ENCODE assay signal across 16 cellular contexts in genomic region chr17:43723697-43724359, GRCh38. TPM values are rescaled to one million over a fixed set of nuclear protein-coding genes. Genes with fewer than 3 reads are reported as not detected.
A peak's percentile ranks its signal among the peaks of the same experiment; 100 is the strongest.
DNase-seq lines count a peak whose midpoint lies in the region; TF ChIP-seq lines count a peak whose summit lies in the region.
"Had no signal": no experiment of that assay in that cellular context is flagged by ENCODE, and none has a peak within 500 bp of the region (broad histone marks: within the 10 kb centered on the region; RNA-seq: fewer than 3 reads in every experiment).

No MANE protein-coding gene starts in this region.

- peaks cover 20% of the 10 kb centered on the region for H3K4me1 Mint-ChIP-seq in Caco-2 (ENCODE audit: low read depth, unreplicated experiment)

- no peak overlapping the region for H3K4me3 Mint-ChIP-seq in Caco-2 (ENCODE audit: unreplicated experiment)
- H3K4me3 Mint-ChIP-seq: activated CD4-positive, alpha-beta memory T cell treated with anti-CD3 and anti-CD28 coated beads, Interleukin-2, amount 10 ng/mL, durations not matched to agents 7 days and 5 days; activated naive CD8-positive, alpha-beta T cell treated with anti-CD3 and anti-CD28 coated beads, Interleukin-2, amount 10 ng/mL, durations not matched to agents 7 days and 5 days; GM23338; memory B cell had no signal

- BruUV-seq in Caco-2 (replicated peaks; lab: Mats Ljungman, UMichigan): no TSS peak

- TF ChIP-seq CTCF in osteoblast (IDR thresholded peaks at IDR 0.05; ENCODE audit: extremely low read depth, low read depth, low read length) (no peak), left ventricle myocardium inferior (IDR thresholded peaks at IDR 0.05; ENCODE audit: borderline replicate concordance) (no peak), tibial nerve (IDR thresholded peaks at IDR 0.05) (no peak), Caco-2 (IDR thresholded peaks at IDR 0.05; ENCODE audit: insufficient read depth in 1 of 2, low read depth in 1 of 2, low read length in 1 of 2, severe bottlenecking in 1 of 2, unreplicated experiment in 1 of 2) (no peak)

- H4K20me1 ChIP-seq in osteoblast (ENCODE audit: insufficient read depth, low read length): no peaks in the 10 kb centered on the region

- H3K27me3 ChIP-seq in osteoblast (ENCODE audit: insufficient read depth, low read length) (peaks cover 2% of the 10 kb centered on the region), left ventricle myocardium inferior (ENCODE audit: low read depth) (no peaks in the 10 kb centered on the region), tibial nerve (no peaks in the 10 kb centered on the region), Caco-2 (replicated peaks; ENCODE audit: control insufficient read depth, insufficient read depth, low read length) (no peaks in the 10 kb centered on the region)

- H3K79me2 ChIP-seq in osteoblast (ENCODE audit: insufficient read depth, low read length): no peaks in the 10 kb centered on the region

- no peak overlapping the region for H3K4me3 ChIP-seq in osteoblast (ENCODE audit: insufficient read depth, low read length)
- no peak overlapping the region for H3K4me3 ChIP-seq in left ventricle myocardium inferior
- H3K4me3 ChIP-seq in tibial nerve: no peak overlapping the region
- H3K4me3 ChIP-seq in Caco-2 (ENCODE audit: low read depth, low read length): no peak overlapping the region
- H3K4me3 ChIP-seq: GM23338, skin epidermis had no signal

- WGBS in tibial nerve, 2 donors: 52 to 64% methylated on average over 6 of the region's 6 CpGs

- H3K27ac ChIP-seq in osteoblast (ENCODE audit: low read depth, low read length) (no peak overlapping the region), left ventricle myocardium inferior (replicated peaks) (no peak overlapping the region), tibial nerve (no peak overlapping the region)
- H3K27ac ChIP-seq: skin epidermis had no signal

- intact Hi-C loops in left ventricle myocardium inferior (cut with micrococcal nuclease): no loop called here
- intact Hi-C loops in Caco-2 (cut with micrococcal nuclease; ENCODE audit: unreplicated experiment): no loop called here

- peak overlapping the region; percentile 9 for H3K4me2 ChIP-seq in osteoblast (ENCODE audit: insufficient read depth, low read length)
- H3K4me2 ChIP-seq: GM23338 had no signal

- H3K27ac Mint-ChIP-seq in Caco-2 (ENCODE audit: unreplicated experiment): no peak overlapping the region
- H3K27ac Mint-ChIP-seq: activated CD4-positive, alpha-beta memory T cell treated with anti-CD3 and anti-CD28 coated beads, Interleukin-2, amount 10 ng/mL, durations not matched to agents 7 days and 5 days; activated naive CD8-positive, alpha-beta T cell treated with anti-CD3 and anti-CD28 coated beads, Interleukin-2, amount 10 ng/mL, durations not matched to agents 7 days and 5 days; GM23338; memory B cell had no signal

- H3K36me3 Mint-ChIP-seq in Caco-2 (ENCODE audit: insufficient read depth, unreplicated experiment): peaks cover 7% of the 10 kb centered on the region
- H3K36me3 Mint-ChIP-seq: activated naive CD8-positive, alpha-beta T cell treated with anti-CD3 and anti-CD28 coated beads, Interleukin-2, amount 10 ng/mL, durations not matched to agents 7 days and 5 days; memory B cell had no signal

- no peak for TF ChIP-seq EP300 in tibial nerve (IDR thresholded peaks at IDR 0.05)

- H2AFZ ChIP-seq in osteoblast (ENCODE audit: low read length): no peak overlapping the region

- H3K27me3 Mint-ChIP-seq in Caco-2 (ENCODE audit: insufficient read depth, unreplicated experiment): no peaks in the 10 kb centered on the region
- H3K27me3 Mint-ChIP-seq: memory B cell had no signal

- CTCF ChIA-PET in Caco-2 (lab: Charles Lee): no interaction called here

- H3K36me3 ChIP-seq in osteoblast (ENCODE audit: insufficient read depth, low read length) (no peaks in the 10 kb centered on the region), left ventricle myocardium inferior (no peaks in the 10 kb centered on the region), tibial nerve (no peaks in the 10 kb centered on the region), Caco-2 (ENCODE audit: control insufficient read depth, insufficient read depth, low read length) (no peaks in the 10 kb centered on the region)

- DNase-seq in ELF-1 (ENCODE audit: low read depth, low spot score) (peak; percentile 42), OCI-M1 (lab: John Stamatoyannopoulos, UW) (peak; percentile 10), dedifferentiated amniotic fluid mesenchymal stem cell (ENCODE audit: extremely low spot score) (peak; percentile 57), osteoblast (ENCODE audit: insufficient read length, low spot score, missing footprints) (peak; percentile 88), left ventricle myocardium inferior (no peak), tibial nerve (ENCODE audit: low spot score in 2 of 2) (no peak), Caco-2 (no peak), SKM-1 treated with dmso at 0.1 percent for 144 hours (lab: John Stamatoyannopoulos, UW; ENCODE audit: unreplicated experiment) (no peak)
- DNase-seq: activated CD4-positive, alpha-beta memory T cell treated with anti-CD3 and anti-CD28 coated beads, Interleukin-2, amount 10 ng/mL, durations not matched to agents 7 days and 5 days; activated naive CD8-positive, alpha-beta T cell treated with anti-CD3 and anti-CD28 coated beads, Interleukin-2, amount 10 ng/mL, durations not matched to agents 7 days and 5 days; DMS79 treated with DMSO at 0.1 percent for 48 hours; NCI-H1930; SIG-M5 had no signal

- H3K9me3 ChIP-seq in osteoblast (ENCODE audit: low read depth, low read length) (no peaks in the 10 kb centered on the region), left ventricle myocardium inferior (replicated peaks) (no peaks in the 10 kb centered on the region), tibial nerve (no peaks in the 10 kb centered on the region), Caco-2 (no peaks in the 10 kb centered on the region)

- no peak for TF ChIP-seq POLR2A in tibial nerve (IDR thresholded peaks at IDR 0.05)

- H3K4me1 ChIP-seq in osteoblast (ENCODE audit: insufficient read depth, low read length) (peaks cover 21% of the 10 kb centered on the region), left ventricle myocardium inferior (peaks cover 9% of the 10 kb centered on the region), tibial nerve (peaks cover 0 to 8% (median 0%) of the 10 kb centered on the region in 4 donors), Caco-2 (no peaks in the 10 kb centered on the region)

- POLR2A ChIA-PET in Caco-2 (lab: Charles Lee): no interaction called here

- H3K9me3 Mint-ChIP-seq in Caco-2 (ENCODE audit: unreplicated experiment): no peaks in the 10 kb centered on the region
- H3K9me3 Mint-ChIP-seq: activated CD4-positive, alpha-beta memory T cell treated with anti-CD3 and anti-CD28 coated beads, Interleukin-2, amount 10 ng/mL, durations not matched to agents 7 days and 5 days; activated naive CD8-positive, alpha-beta T cell treated with anti-CD3 and anti-CD28 coated beads, Interleukin-2, amount 10 ng/mL, durations not matched to agents 7 days and 5 days; GM23338; memory B cell had no signal

RNA-seq across cellular contexts. Expression of gene SOST, which starts 34.8 kb away (rescaled TPM):
- not detected in 2 replicates for total RNA-seq in osteoblast
- 0.14 TPM for total RNA-seq in left ventricle myocardium inferior
- total RNA-seq in tibial nerve: not detected
- not detected in 2 replicates for total RNA-seq in Caco-2 (2022)
- total RNA-seq: activated CD4-positive, alpha-beta memory T cell treated with anti-CD3 and anti-CD28 coated beads, Interleukin-2, amount 10 ng/mL, durations not matched to agents 7 days and 5 days; activated naive CD8-positive, alpha-beta T cell treated with anti-CD3 and anti-CD28 coated beads, Interleukin-2, amount 10 ng/mL, durations not matched to agents 7 days and 5 days; GM23338 had no signal

RNA-seq across cellular contexts. Expression of gene DUSP3, which starts 54.9 kb away (rescaled TPM):
- 67.8 and 68.8 TPM in 2 replicates for total RNA-seq in osteoblast
- 293 TPM for total RNA-seq in left ventricle myocardium inferior
- total RNA-seq in tibial nerve: 10 to 100 TPM; 38.6 to 50.1 (median 41.2) TPM
- total RNA-seq in Caco-2 (2022): 78.8 and 86.3 TPM in 2 replicates

RNA-seq across cellular contexts. Expression of gene CFAP97D1, which starts 56.4 kb away (rescaled TPM):
- total RNA-seq in osteoblast: under 0.01 TPM in 1 of 2 replicates, not detected in the other
- 0.05 TPM for total RNA-seq in left ventricle myocardium inferior
- total RNA-seq in tibial nerve: under 1 TPM in 1 of 4 donors, not detected in 3; 0.42 TPM
- total RNA-seq in Caco-2 (2022): 0.18 TPM in 1 of 2 replicates, not detected in the other
- total RNA-seq: activated CD4-positive, alpha-beta memory T cell treated with anti-CD3 and anti-CD28 coated beads, Interleukin-2, amount 10 ng/mL, durations not matched to agents 7 days and 5 days; activated naive CD8-positive, alpha-beta T cell treated with anti-CD3 and anti-CD28 coated beads, Interleukin-2, amount 10 ng/mL, durations not matched to agents 7 days and 5 days had no signal

Comparison
In these comparisons a context has a peak if more than half of its experiments do, and no peak if none do; other contexts are left out.
1. DNase-seq: peak in ELF-1 (single experiment), OCI-M1 (single experiment), dedifferentiated amniotic fluid mesenchymal stem cell (single experiment) and osteoblast (single experiment); none in left ventricle myocardium inferior (single experiment), tibial nerve (0 of 2), Caco-2 (0 of 2) and SKM-1 treated with dmso at 0.1 percent for 144 hours (single experiment).